In the genomic region with DNA sequence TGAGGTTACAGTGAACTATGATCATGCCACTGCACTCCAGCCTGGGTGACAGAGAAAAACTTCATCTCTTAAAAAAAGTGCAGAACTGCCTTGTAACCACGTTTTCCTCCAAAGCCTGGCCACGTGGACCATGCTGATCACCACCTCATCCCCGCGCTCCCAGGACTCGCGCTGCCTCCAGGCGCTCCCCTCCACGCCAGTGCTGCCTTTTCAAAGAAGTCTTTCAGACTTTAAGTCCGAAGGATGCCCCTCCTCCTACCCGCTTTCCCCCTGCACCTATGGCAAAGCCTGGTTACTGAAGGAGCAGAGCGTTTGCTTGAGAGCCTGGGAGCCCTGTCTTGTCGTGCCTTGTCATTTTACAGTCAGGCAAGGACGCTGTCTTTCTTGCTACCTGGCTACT, we compare ENCODE assay signal across 16 cellular contexts. TPM values are rescaled to one million over a fixed set of nuclear protein-coding genes. Genes with fewer than 3 reads are reported as not detected.
DNase-seq lines count a peak whose midpoint lies in the region; ATAC-seq and TF ChIP-seq lines count a peak whose summit lies in the region.
"Had no signal": no experiment of that assay in that cellular context is flagged by ENCODE, and none has a peak within 500 bp of the region (broad histone marks: within the 10 kb centered on the region; RNA-seq: fewer than 3 reads in every experiment).

No MANE protein-coding gene starts in this region.

- TF ChIP-seq CTCF in cardiac muscle cell (IDR thresholded peaks at IDR 0.05; ENCODE audit: low read depth, low read length) (no peak), left ventricle myocardium inferior (IDR thresholded peaks at IDR 0.05; ENCODE audit: borderline replicate concordance) (no peak), ascending aorta (IDR thresholded peaks at IDR 0.05) (no peak), thoracic aorta (IDR thresholded peaks at IDR 0.05) (no peak)

- H3K4ac ChIP-seq in mesenchymal stem cell (ENCODE audit: low read depth in 1 of 2, low read length in 2 of 2), result no peak overlapping the region

- peak overlapping the region; percentile 91 for H3K27ac ChIP-seq in cardiac muscle cell
- H3K27ac ChIP-seq in left ventricle myocardium inferior (replicated peaks), result no peak overlapping the region
- H3K27ac ChIP-seq in ascending aorta, result peak overlapping the region; percentile 39 to 60
- H3K27ac ChIP-seq in mesenchymal stem cell (ENCODE audit: low read length, poor library complexity, severe bottlenecking), result no peak overlapping the region
- peak overlapping the region; percentile 4 to 48 for H3K27ac ChIP-seq in thoracic aorta
- H3K27ac ChIP-seq: BLaER1 treated with 17β-estradiol and CSF1 and Interleukin-3, amounts not matched to agents 10 nM and 100 nM had no signal

- intact Hi-C loops in left ventricle myocardium inferior (cut with micrococcal nuclease), result no loop called here
- intact Hi-C loops in ascending aorta (cut with DNase I), result no loop called here

- no peak overlapping the region for H2BK15ac ChIP-seq in mesenchymal stem cell (ENCODE audit: low read depth, poor library complexity, severe bottlenecking)

- no peak for ATAC-seq in thoracic aorta (ENCODE audit: insufficient number of reproducible peaks, low FRiP score, low read depth)

- H3K4me3 ChIP-seq in cardiac muscle cell (no peak overlapping the region), left ventricle myocardium inferior (no peak overlapping the region), ascending aorta (no peak overlapping the region), mesenchymal stem cell (ENCODE audit: insufficient read depth in 1 of 2, low read depth in 1 of 2, low read length in 2 of 2) (no peak overlapping the region), thoracic aorta (no peak overlapping the region), MG63 (no peak overlapping the region)
- H3K4me3 ChIP-seq: BLaER1 treated with 17β-estradiol and CSF1 and Interleukin-3, amounts not matched to agents 10 nM and 100 nM; K562 had no signal

- H3K18ac ChIP-seq in mesenchymal stem cell (ENCODE audit: low read depth in 1 of 2, low read length in 2 of 2), result no peak overlapping the region

- no peak overlapping the region for H3K14ac ChIP-seq in mesenchymal stem cell (ENCODE audit: low read length in 2 of 2)

- H3K27me3 ChIP-seq in cardiac muscle cell (no peaks in the 10 kb centered on the region), left ventricle myocardium inferior (ENCODE audit: low read depth) (no peaks in the 10 kb centered on the region), ascending aorta (no peaks in the 10 kb centered on the region), mesenchymal stem cell (ENCODE audit: control insufficient read depth in 1 of 2, insufficient read depth in 1 of 2, low read length in 2 of 2) (no peaks in the 10 kb centered on the region), thoracic aorta (replicated peaks; ENCODE audit: insufficient read depth) (no peaks in the 10 kb centered on the region), MG63 (no peaks in the 10 kb centered on the region)
- H3K27me3 ChIP-seq: BLaER1 treated with 17β-estradiol and CSF1 and Interleukin-3, amounts not matched to agents 10 nM and 100 nM had no signal

- H2BK120ac ChIP-seq in mesenchymal stem cell (ENCODE audit: low read depth, low read length), result no peak overlapping the region

- H3K79me1 ChIP-seq in mesenchymal stem cell (replicated peaks; ENCODE audit: low read length, poor library complexity, severe bottlenecking), result peaks cover 17% of the 10 kb centered on the region

- WGBS in mesenchymal stem cell, result 92% methylated on average over 13 of the region's 13 CpGs

- H3K4me1 ChIP-seq in cardiac muscle cell (ENCODE audit: low read depth) (peaks cover 38% of the 10 kb centered on the region), left ventricle myocardium inferior (peaks cover 18% of the 10 kb centered on the region), ascending aorta (peaks cover 0 to 11% of the 10 kb centered on the region in 2 donors), mesenchymal stem cell (ENCODE audit: control insufficient read depth, insufficient read depth, low read depth, low read length) (peaks cover 10% of the 10 kb centered on the region), thoracic aorta (ENCODE audit: control insufficient read depth in 1 of 2, low read depth in 2 of 2) (peaks cover 0 to 24% of the 10 kb centered on the region in 2 donors)

- H2BK5ac ChIP-seq in mesenchymal stem cell (ENCODE audit: low read depth, low read length, poor library complexity, severe bottlenecking), result no peak overlapping the region

- H3K23ac ChIP-seq in mesenchymal stem cell (ENCODE audit: low read length in 2 of 2), result no peak overlapping the region

- peak overlapping the region; percentile 12 for H3K9ac ChIP-seq in mesenchymal stem cell (ENCODE audit: low read length)
- H3K9ac ChIP-seq: BLaER1 treated with 17β-estradiol and CSF1 and Interleukin-3, amounts not matched to agents 10 nM and 100 nM had no signal

- H4K91ac ChIP-seq in mesenchymal stem cell (ENCODE audit: low read length), result no peak overlapping the region

- no peak overlapping the region for H4K8ac ChIP-seq in mesenchymal stem cell (ENCODE audit: low read length)

- H3K9me3 ChIP-seq in cardiac muscle cell (ENCODE audit: low read depth) (no peaks in the 10 kb centered on the region), left ventricle myocardium inferior (replicated peaks) (no peaks in the 10 kb centered on the region), ascending aorta (no peaks in the 10 kb centered on the region), mesenchymal stem cell (ENCODE audit: control insufficient read depth, low read length) (no peaks in the 10 kb centered on the region), thoracic aorta (no peaks in the 10 kb centered on the region), MG63 (no peaks in the 10 kb centered on the region)
- H3K9me3 ChIP-seq: BLaER1 treated with 17β-estradiol and CSF1 and Interleukin-3, amounts not matched to agents 10 nM and 100 nM had no signal

- H3K4me2 ChIP-seq in mesenchymal stem cell (ENCODE audit: low read length, poor library complexity, severe bottlenecking), result no peak overlapping the region
- H3K4me2 ChIP-seq: BLaER1 treated with 17β-estradiol and CSF1 and Interleukin-3, amounts not matched to agents 10 nM and 100 nM had no signal

- no peak overlapping the region for H2BK12ac ChIP-seq in mesenchymal stem cell (ENCODE audit: low read length in 2 of 2)

- no peak overlapping the region for H2AFZ ChIP-seq in mesenchymal stem cell (ENCODE audit: low read depth, low read length)

- DNase-seq in cardiac muscle cell (ENCODE audit: low read depth in 1 of 2, low spot score in 1 of 2) (no peak), left ventricle myocardium inferior (no peak), ascending aorta (ENCODE audit: low spot score in 2 of 2) (no peak), mesenchymal stem cell (no peak), thoracic aorta (ENCODE audit: low spot score) (no peak), MG63 (no peak), amygdala (lab: John Stamatoyannopoulos, UW) (no peak), NCI-H2081 treated with DMSO at 0.1 percent for 48 hours (lab: John Stamatoyannopoulos, UW) (no peak)
- DNase-seq: COR-L47, NCI-H1048, NCI-H146, NCI-H345, NCI-H526 treated with DMSO at 0.1 percent for 48 hours, RPMI8226 had no signal

- H2AK5ac ChIP-seq in mesenchymal stem cell (ENCODE audit: low read length, severe bottlenecking), result no peak overlapping the region

- H3K36me3 ChIP-seq in cardiac muscle cell (peaks cover 10% of the 10 kb centered on the region), left ventricle myocardium inferior (peaks cover 29% of the 10 kb centered on the region), ascending aorta (peaks cover 39 to 49% of the 10 kb centered on the region in 2 donors), mesenchymal stem cell (ENCODE audit: control insufficient read depth in 1 of 2, insufficient read depth in 2 of 2, low read depth in 1 of 2, low read length in 2 of 2) (peaks cover 65 to 69% of the 10 kb centered on the region in 2 experiments), thoracic aorta (peaks cover 24% of the 10 kb centered on the region), MG63 (no peaks in the 10 kb centered on the region; the same call in none of the 2 replicates)

RNA-seq across cellular contexts. Expression of a gene that starts 43.8 kb away (rescaled TPM):
- total RNA-seq in cardiac muscle cell (32.8 and 41.0 TPM in 2 replicates), left ventricle myocardium inferior (23.1 TPM), ascending aorta (26.9 TPM), thoracic aorta (10 to 100 TPM; 50.0 to 74.2 TPM)
- polyA plus RNA-seq in cardiac muscle cell, result 69.6 and 71.2 TPM in 2 replicates
- 19.7 TPM for polyA plus RNA-seq in mesenchymal stem cell (2013, experiment 1 of 2)
- 18.7 TPM for polyA plus RNA-seq in mesenchymal stem cell (2013, experiment 2 of 2)
- 15.9 and 19.4 TPM in 2 replicates for total RNA-seq in MG63 (2014; rRNA removed; shearing (Covaris generic); ENCODE audit: low replicate concordance)

Comparison
In these comparisons a context has a peak if more than half of its experiments do, and no peak if none do; other contexts are left out.
1. H3K27ac ChIP-seq: peak in cardiac muscle cell (single experiment), ascending aorta (2 of 2) and thoracic aorta (2 of 2); none in left ventricle myocardium inferior (single experiment) and mesenchymal stem cell (single experiment).